In the genomic region with DNA sequence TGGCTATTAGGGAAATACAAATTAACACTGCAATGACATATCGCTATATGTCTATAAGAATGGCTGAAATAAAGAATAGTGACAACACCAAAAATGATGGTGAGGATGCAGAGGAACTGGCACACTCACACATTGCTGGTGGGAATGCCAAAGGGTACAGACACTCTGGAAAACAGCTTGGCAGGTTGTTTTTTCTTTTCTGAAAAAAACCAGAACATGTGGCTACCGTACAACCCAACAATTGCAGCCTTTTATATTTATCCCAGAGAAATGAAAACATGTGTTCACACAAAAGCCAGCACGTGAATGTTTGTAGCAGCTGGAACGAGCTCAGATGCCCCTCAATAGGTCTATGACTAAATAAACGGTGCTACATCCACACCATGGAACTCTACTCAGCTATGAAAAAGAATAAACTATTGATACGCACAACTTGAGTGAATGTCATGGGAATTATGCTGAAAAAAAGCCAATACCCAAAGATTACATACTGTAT, we compare ENCODE assay signal across 30 cellular contexts. TPM values are rescaled to one million over a fixed set of nuclear protein-coding genes. Genes with fewer than 3 reads are reported as not detected.
"Had no signal": no experiment of that assay in that cellular context is flagged by ENCODE, and none has a peak within 500 bp of the region (broad histone marks: within the 10 kb centered on the region; RNA-seq: fewer than 3 reads in every experiment).

No MANE protein-coding gene starts in this region.

- H3K4me3 ChIP-seq: ascending aorta, cardiac muscle cell had no signal

- H3K36me3 ChIP-seq: ascending aorta, cardiac muscle cell had no signal

- H3K27ac ChIP-seq: ascending aorta, cardiac muscle cell, VCaP had no signal

- DNase-seq: activated B cell treated with CpG ODN at 0.5 μM for 24 hours; activated CD4-positive, alpha-beta memory T cell treated with anti-CD3 and anti-CD28 coated beads, Interleukin-2, amount 10 ng/mL, durations not matched to agents 7 days and 5 days; activated CD4-positive, alpha-beta T cell treated with anti-CD3 and anti-CD28 coated beads for 4 hours; activated CD4-positive, alpha-beta T cell treated with anti-CD3 and anti-CD28 coated beads, Interleukin-2, amount 10 ng/mL, durations not matched to agents 24 days and 14 days; activated CD4-positive, alpha-beta T cell treated with anti-CD3 and anti-CD28 coated beads, Interleukin-2, amount 50 U/mL, for 1 hour; activated CD4-positive, alpha-beta T cell treated with anti-CD3 and anti-CD28 coated beads, Interleukin-2, amount 50 U/mL, for 4 hours; activated CD4-positive, CD25-positive, alpha-beta regulatory T cell treated with anti-CD3 and anti-CD28 coated beads, Interleukin-2, amount 50 U/mL, for 72 hours; activated CD8-positive, alpha-beta memory T cell treated with anti-CD3 and anti-CD28 coated beads for 24 hours; activated CD8-positive, alpha-beta memory T cell treated with anti-CD3 and anti-CD28 coated beads, Interleukin-2, amount 10 ng/mL, durations not matched to agents 7 days and 5 days; activated CD8-positive, alpha-beta memory T cell treated with anti-CD3 and anti-CD28 coated beads, Interleukin-2, amount 50 U/mL, for 48 hours; activated CD8-positive, alpha-beta T cell treated with anti-CD3 and anti-CD28 coated beads, Interleukin-2, amount 10 ng/mL, durations not matched to agents 7 days and 5 days; activated effector memory CD4-positive, alpha-beta T cell treated with Interleukin-2 at 50 U/mL for 16 hours; activated gamma-delta T cell; activated naive CD4-positive, alpha-beta T cell treated with anti-CD3 and anti-CD28 coated beads, Interleukin-2, amount 10 ng/mL, durations not matched to agents 7 days and 5 days; activated naive CD4-positive, alpha-beta T cell treated with Interleukin-2 at 50 U/mL for 16 hours; activated naive CD8-positive, alpha-beta T cell treated with anti-CD3 and anti-CD28 coated beads, Interleukin-2, amount 10 ng/mL, durations not matched to agents 7 days and 5 days; activated naive CD8-positive, alpha-beta T cell treated with anti-CD3 and anti-CD28 coated beads, Interleukin-2, amount 50 U/mL, for 24 hours; activated T-cell treated with anti-CD3 and anti-CD28 coated beads, Interleukin-2, amount 50 U/mL, for 24 hours; activated T-cell treated with anti-CD3 and anti-CD28 coated beads, Interleukin-2, amount 50 U/mL, for 48 hours; amygdala; anterior cingulate cortex; caudate nucleus; cerebellar nuclear complex; T-helper 1 cell; T-helper 2 cell; T-helper 9 cell had no signal

- H3K27me3 ChIP-seq: ascending aorta, cardiac muscle cell had no signal

- H3K9me3 ChIP-seq: ascending aorta had no signal

RNA-seq across cellular contexts. Expression of gene KCNE4, which starts 45.9 kb away (rescaled TPM):
- total RNA-seq: activated B cell treated with CpG ODN at 0.5 μM for 24 hours; activated CD4-positive, alpha-beta memory T cell treated with anti-CD3 and anti-CD28 coated beads, Interleukin-2, amount 10 ng/mL, durations not matched to agents 7 days and 5 days; activated CD4-positive, alpha-beta T cell treated with anti-CD3 and anti-CD28 coated beads, Interleukin-2, amount 10 ng/mL, durations not matched to agents 24 days and 14 days; activated CD8-positive, alpha-beta memory T cell treated with anti-CD3 and anti-CD28 coated beads, Interleukin-2, amount 10 ng/mL, durations not matched to agents 7 days and 5 days; activated CD8-positive, alpha-beta T cell treated with anti-CD3 and anti-CD28 coated beads, Interleukin-2, amount 10 ng/mL, durations not matched to agents 7 days and 5 days; activated naive CD8-positive, alpha-beta T cell treated with anti-CD3 and anti-CD28 coated beads, Interleukin-2, amount 10 ng/mL, durations not matched to agents 7 days and 5 days; activated T-helper 2 cell treated with anti-CD3 and anti-CD28 coated beads, Interferon-gamma antibody, Interleukin-2, Interleukin-4, amounts not matched to agents 10 μg/mL and 5 μg/mL and 100 μg/mL, durations not matched to agents 14 hours and 24 hours and 36 hours had no signal
